Comparison of ENCODE assay signal across 16 cellular contexts in genomic region chr6:44439270-44440045, GRCh38. TPM values are rescaled to one million over a fixed set of nuclear protein-coding genes. Genes with fewer than 3 reads are reported as not detected.
DNase-seq lines count a peak whose midpoint lies in the region; ATAC-seq and TF ChIP-seq lines count a peak whose summit lies in the region.
"Had no signal": no experiment of that assay in that cellular context is flagged by ENCODE, and none has a peak within 500 bp of the region (broad histone marks: within the 10 kb centered on the region; RNA-seq: fewer than 3 reads in every experiment).

No MANE protein-coding gene starts in this region.

- BruUV-seq in A673 (replicated peaks; lab: Mats Ljungman, UMichigan), result no TSS peak
- no TSS peak for BruUV-seq in HCT116 (replicated peaks; lab: Mats Ljungman, UMichigan)

- H3K9ac ChIP-seq in HCT116 (ENCODE audit: low read length), result no peak overlapping the region
- H3K9ac ChIP-seq: KMS-11 had no signal

- H3K9me3 ChIP-seq in A673 (ENCODE audit: low read depth, low read length, poor library complexity, severe bottlenecking) (peaks cover 18% of the 10 kb centered on the region), HCT116 (ENCODE audit: control insufficient read depth in 1 of 2, insufficient read depth in 1 of 2, low read depth in 1 of 2, low read length in 2 of 2) (peaks cover 0 to 6% of the 10 kb centered on the region in 2 experiments; a peak in 1 of 4 replicates)
- H3K9me3 ChIP-seq: uterus had no signal

- H3K4me3 ChIP-seq in A673 (ENCODE audit: low read depth, low read length, poor library complexity, severe bottlenecking), result no peak overlapping the region
- H3K4me3 ChIP-seq in HCT116 (replicated peaks in 1 of 2; ENCODE audit: low read depth in 1 of 2, low read length in 2 of 2), result no peak overlapping the region
- H3K4me3 ChIP-seq in fibroblast of villous mesenchyme (ENCODE audit: low read depth, low read length), result no peak overlapping the region
- no peak overlapping the region for H3K4me3 ChIP-seq in dorsolateral prefrontal cortex
- H3K4me3 ChIP-seq: GM12878, mucosa of descending colon, uterus had no signal

- no peak for TF ChIP-seq RAD21 in HCT116 (IDR thresholded peaks at IDR 0.05; ENCODE audit: low read depth)

- H3K79me2 ChIP-seq in HCT116 (ENCODE audit: insufficient read depth, low read length), result peaks cover 26% of the 10 kb centered on the region

- H2AFZ ChIP-seq in HCT116 (ENCODE audit: low read depth, low read length, poor library complexity, severe bottlenecking), result no peak overlapping the region

- no peaks in the 10 kb centered on the region for H3K9me2 ChIP-seq in HCT116 (ENCODE audit: insufficient read depth)

- H4K20me1 ChIP-seq in HCT116 (ENCODE audit: insufficient read depth), result no peaks in the 10 kb centered on the region; the same call in 1 of the 2 replicates

- H3K4me2 ChIP-seq in HCT116 (ENCODE audit: low read length), result no peak overlapping the region
- H3K4me2 ChIP-seq: KMS-11 had no signal

- ATAC-seq in HCT116, result no peak
- ATAC-seq: GM12878, mucosa of descending colon had no signal

- TF ChIP-seq CTCF in A673 (conservative IDR thresholded peaks at IDR 0.05; ENCODE audit: low read depth, low read length) (no peak), HCT116 (IDR thresholded peaks at IDR 0.05 in 2 of 3, conservative IDR thresholded peaks at IDR 0.05 in 1 of 3; ENCODE audit: borderline replicate concordance in 1 of 3, insufficient read depth in 1 of 3, low read depth in 2 of 3, low read length in 2 of 3) (no peak), fibroblast of villous mesenchyme (IDR thresholded peaks at IDR 0.05; ENCODE audit: insufficient read depth, low read depth, low read length) (no peak), dorsolateral prefrontal cortex (IDR thresholded peaks at IDR 0.05 in 54 of 56, conservative IDR thresholded peaks at IDR 0.05 in 2 of 56; ENCODE audit: low read depth in 1 of 56, partially characterized antibody in 56 of 56) (no peak)

- TF ChIP-seq POLR2A in HCT116 (IDR thresholded peaks at IDR 0.05; ENCODE audit: borderline replicate concordance, extremely low read depth, insufficient read depth, insufficient read length), result no peak

- intact Hi-C loops in A673 (cut with micrococcal nuclease; ENCODE audit: unreplicated experiment) (no loop called here), HCT116 (cut with micrococcal nuclease) (no loop called here), dorsolateral prefrontal cortex (cut with DNase I) (no loop called here)

- CTCF ChIA-PET in A673 (lab: Charles Lee), result no interaction called here
- CTCF ChIA-PET in HCT116 (lab: Charles Lee), result interaction anchor here (1.0 to 1.5 kb wide), 2 partner anchors 8 to 30 kb away, joined by 3 to 4 read pairs; no protein-coding TSS in a partner anchor

- POLR2A ChIA-PET in A673 (lab: Charles Lee; ENCODE audit: low non-redundant PET), result no interaction called here
- POLR2A ChIA-PET in HCT116 (lab: Charles Lee), result no interaction called here

- no peaks in the 10 kb centered on the region for H3K27me3 ChIP-seq in A673 (replicated peaks; ENCODE audit: insufficient read depth, low read depth, low read length, poor library complexity)
- no peaks in the 10 kb centered on the region for H3K27me3 ChIP-seq in HCT116 (ENCODE audit: insufficient read depth, low read length)
- H3K27me3 ChIP-seq in dorsolateral prefrontal cortex, result no peaks in the 10 kb centered on the region
- H3K27me3 ChIP-seq: uterus had no signal

- peak; percentile 34 for DNase-seq in A673 (ENCODE audit: low spot score)
- DNase-seq in HCT116 (ENCODE audit: low read depth, low spot score), result no peak
- peak; percentile 70 for DNase-seq in amniotic epithelial cell (ENCODE audit: low read depth)
- DNase-seq in fibroblast of villous mesenchyme (ENCODE audit: low read depth), result peak; percentile 70
- no peak for DNase-seq in amygdala (lab: John Stamatoyannopoulos, UW)
- DNase-seq in superior temporal gyrus (ENCODE audit: extremely low spot score), result no peak
- DNase-seq in dorsolateral prefrontal cortex, result no peak
- no peak for DNase-seq in activated CD4-positive, alpha-beta T cell treated with anti-CD3 and anti-CD28 coated beads, Interleukin-2, amount 50 U/mL, for 4 hours
- DNase-seq: activated B cell treated with CpG ODN at 0.5 μM for 24 hours; activated T-cell treated with anti-CD3 and anti-CD28 coated beads, Interleukin-2, amount 50 U/mL, for 24 hours; AML-193; mucosa of descending colon; stimulated activated CD4-positive, alpha-beta T cell treated with anti-CD3 and anti-CD28 coated beads, Interleukin-1b, Interleukin-23, amount 100 ng/mL, for 48 hours; uterus had no signal

- RAD21 ChIA-PET in HCT116 (lab: Charles Lee; ENCODE audit: low non-redundant PET in 1 of 2, low total read pairs in 2 of 2, uncharacterized antibody in 2 of 2, unreplicated experiment in 2 of 2), result no interaction called here

- H3K27ac ChIP-seq in A673 (ENCODE audit: low read depth, low read length, poor library complexity, severe bottlenecking) (no peak overlapping the region), HCT116 (ENCODE audit: low read depth, low read length) (no peak overlapping the region), dorsolateral prefrontal cortex (no peak overlapping the region)
- H3K27ac ChIP-seq: KMS-11, uterus had no signal

- H3K36me3 ChIP-seq in A673 (ENCODE audit: insufficient read depth, low read length, poor library complexity, severe bottlenecking), result peaks cover 24% of the 10 kb centered on the region
- H3K36me3 ChIP-seq in HCT116 (ENCODE audit: control insufficient read depth in 1 of 2, insufficient read depth in 2 of 2, low read length in 2 of 2), result 0 out of 4 replicates have a peak, but pooled peaks cover 0 to 3% of the 10 kb centered on the region in 2 experiments
- H3K36me3 ChIP-seq: uterus had no signal

- H3K4me1 ChIP-seq in A673 (ENCODE audit: insufficient read depth, low read length, poor library complexity, severe bottlenecking) (no peaks in the 10 kb centered on the region), HCT116 (ENCODE audit: control insufficient read depth in 1 of 2, insufficient read depth in 2 of 2, low read length in 2 of 2) (no peaks in the 10 kb centered on the region)
- H3K4me1 ChIP-seq: uterus had no signal

TF ChIP-seq in HCT116, 20 proteins besides CTCF, POLR2A, EP300 and RAD21:
- no peak for TF ChIP-seq ELF1 (IDR thresholded peaks at IDR 0.05; ENCODE audit: borderline replicate concordance, low read depth)
- TF ChIP-seq, protein P1, sequence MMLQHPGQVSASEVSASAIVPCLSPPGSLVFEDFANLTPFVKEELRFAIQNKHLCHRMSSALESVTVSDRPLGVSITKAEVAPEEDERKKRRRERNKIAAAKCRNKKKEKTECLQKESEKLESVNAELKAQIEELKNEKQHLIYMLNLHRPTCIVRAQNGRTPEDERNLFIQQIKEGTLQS (IDR thresholded peaks at IDR 0.05), result 0 out of 2 replicates have a peak, but pooled peaks have one; percentile 30
TF ChIP-seq in HCT116: peak in this region for 1.

RNA-seq across cellular contexts. Expression of gene CDC5L, which starts 52.0 kb away (rescaled TPM):
- total RNA-seq in A673 (2021), result 42.2 and 43.9 TPM in 2 replicates
- 24.6 TPM for total RNA-seq in HCT116 (2021; ENCODE audit: unreplicated experiment)
- 7.6 and 11.4 TPM in 2 replicates for polyA plus RNA-seq in HCT116 (2012)
- 17.7 and 24.2 TPM in 2 replicates for total RNA-seq in fibroblast of villous mesenchyme
- 10 to 100 TPM; 13.5 to 25.8 (median 20.7) TPM for total RNA-seq in dorsolateral prefrontal cortex

Comparison
In these comparisons a context has a peak if more than half of its experiments do, and no peak if none do; other contexts are left out.
1. DNase-seq: peak in A673 (single experiment), amniotic epithelial cell (single experiment) and fibroblast of villous mesenchyme (single experiment); none in HCT116 (single experiment), amygdala (0 of 56), superior temporal gyrus (single experiment), dorsolateral prefrontal cortex (0 of 10) and activated CD4-positive, alpha-beta T cell treated with anti-CD3 and anti-CD28 coated beads, Interleukin-2, amount 50 U/mL, for 4 hours (0 of 2).